25 cellular contexts compared by ENCODE assay signal in the genomic region with DNA sequence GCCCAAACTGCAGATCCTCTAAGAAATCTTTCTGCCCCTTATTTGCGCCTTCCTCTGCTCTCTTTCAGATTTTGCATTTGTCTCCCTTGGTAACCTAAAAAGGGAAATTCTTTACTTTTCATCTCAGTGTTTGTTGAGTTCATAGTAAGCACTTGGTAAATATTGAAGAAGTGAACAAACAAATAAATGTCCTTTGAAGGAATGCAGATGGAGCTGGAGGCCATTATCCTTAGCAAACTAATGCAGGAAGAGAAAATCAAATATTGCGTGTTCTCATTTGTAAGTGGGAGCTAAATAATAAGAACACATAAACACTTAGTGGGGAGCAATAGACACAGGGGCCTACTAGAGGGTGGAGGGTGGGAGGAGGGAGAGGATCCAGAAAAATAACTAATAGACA. TPM values are rescaled to one million over a fixed set of nuclear protein-coding genes. Genes with fewer than 3 reads are reported as not detected.
DNase-seq lines count a peak whose midpoint lies in the region; TF ChIP-seq lines count a peak whose summit lies in the region.
"Had no signal": no experiment of that assay in that cellular context is flagged by ENCODE, and none has a peak within 500 bp of the region (broad histone marks: within the 10 kb centered on the region; RNA-seq: fewer than 3 reads in every experiment).

No MANE protein-coding gene starts in this region.

- H3K23ac ChIP-seq in trophoblast cell (ENCODE audit: low read length): no peak overlapping the region

- H4K12ac ChIP-seq in trophoblast cell (ENCODE audit: low read depth, low read length): no peak overlapping the region

- no peak overlapping the region for H2AK5ac ChIP-seq in trophoblast cell (ENCODE audit: low read length)

- TF ChIP-seq CTCF in Caco-2 (IDR thresholded peaks at IDR 0.05; ENCODE audit: insufficient read depth in 1 of 2, low read depth in 1 of 2, low read length in 1 of 2, severe bottlenecking in 1 of 2, unreplicated experiment in 1 of 2) (no peak), LNCaP clone FGC (IDR thresholded peaks at IDR 0.05; ENCODE audit: control insufficient read depth, extremely low read depth, insufficient read depth) (no peak), osteoblast (IDR thresholded peaks at IDR 0.05; ENCODE audit: extremely low read depth, low read depth, low read length) (no peak)

- no peaks in the 10 kb centered on the region for H3K36me3 ChIP-seq in Caco-2 (ENCODE audit: control insufficient read depth, insufficient read depth, low read length)
- no peaks in the 10 kb centered on the region for H3K36me3 ChIP-seq in trophoblast cell (ENCODE audit: control insufficient read depth in 1 of 2, insufficient read depth in 2 of 2, low read length in 2 of 2)
- H3K36me3 ChIP-seq in osteoblast (ENCODE audit: insufficient read depth, low read length): no peaks in the 10 kb centered on the region
- H3K36me3 ChIP-seq: BE2C, BLaER1 had no signal

- DNase-seq in Caco-2 (peak in 1 of 2 experiments; percentile 22), DMS53 (lab: John Stamatoyannopoulos, UW) (peak; percentile 83), LNCaP clone FGC (ENCODE audit: low read depth) (peak; percentile 23), trophoblast cell (no peak), osteoblast (ENCODE audit: insufficient read length, low spot score, missing footprints) (no peak), head of caudate nucleus (no peak)
- no peak for DNase-seq in activated T-helper 1 cell treated with anti-CD3 and anti-CD28 coated beads, Interleukin-12 subunit alpha, Interleukin-12 subunit beta, Interleukin-2, Interleukin-4 antibody, amounts not matched to agents 30 ng/mL and 10 ng/mL and 1 ng/mL, durations not matched to agents 14 hours and 24 hours and 36 hours (ENCODE audit: low spot score)
- DNase-seq: 8988T; ACHN; BE2C; C1 segment of cervical spinal cord; Calu3; CD4-positive, alpha-beta memory T cell; CD4-positive, CD25-positive, alpha-beta regulatory T cell; CD8-positive, alpha-beta memory T cell; COR-L47; DMS153; DMS79; DND-41; EL; GDM1 had no signal

- H3K79me1 ChIP-seq in trophoblast cell (ENCODE audit: low read length): peaks cover 2% of the 10 kb centered on the region

- no peaks in the 10 kb centered on the region for H3K36me3 Mint-ChIP-seq in Caco-2 (ENCODE audit: insufficient read depth, unreplicated experiment)
- no peaks in the 10 kb centered on the region for H3K36me3 Mint-ChIP-seq in activated T-helper 1 cell treated with anti-CD3 and anti-CD28 coated beads, Interleukin-12 subunit alpha, Interleukin-12 subunit beta, Interleukin-2, Interleukin-4 antibody, amounts not matched to agents 30 ng/mL and 10 ng/mL and 1 ng/mL, durations not matched to agents 14 hours and 24 hours and 36 hours (ENCODE audit: low read depth)
- H3K36me3 Mint-ChIP-seq: CD14-positive monocyte; CD4-positive, alpha-beta memory T cell; CD4-positive, CD25-positive, alpha-beta regulatory T cell; CD8-positive, alpha-beta memory T cell had no signal

- no peak overlapping the region for H3K4ac ChIP-seq in trophoblast cell (ENCODE audit: low read depth, low read length)

- peaks cover 8% of the 10 kb centered on the region for H3K4me1 Mint-ChIP-seq in Caco-2 (ENCODE audit: low read depth, unreplicated experiment)
- H3K4me1 Mint-ChIP-seq in activated T-helper 1 cell treated with anti-CD3 and anti-CD28 coated beads, Interleukin-12 subunit alpha, Interleukin-12 subunit beta, Interleukin-2, Interleukin-4 antibody, amounts not matched to agents 30 ng/mL and 10 ng/mL and 1 ng/mL, durations not matched to agents 14 hours and 24 hours and 36 hours (ENCODE audit: low read depth): no peaks in the 10 kb centered on the region
- H3K4me1 Mint-ChIP-seq: CD4-positive, alpha-beta memory T cell; CD4-positive, CD25-positive, alpha-beta regulatory T cell; CD8-positive, alpha-beta memory T cell had no signal

- no TSS peak for BruUV-seq in Caco-2 (replicated peaks; lab: Mats Ljungman, UMichigan)

- H3K27ac Mint-ChIP-seq in Caco-2 (ENCODE audit: unreplicated experiment): peak overlapping the region; percentile 70
- H3K27ac Mint-ChIP-seq in activated T-helper 1 cell treated with anti-CD3 and anti-CD28 coated beads, Interleukin-12 subunit alpha, Interleukin-12 subunit beta, Interleukin-2, Interleukin-4 antibody, amounts not matched to agents 30 ng/mL and 10 ng/mL and 1 ng/mL, durations not matched to agents 14 hours and 24 hours and 36 hours: no peak overlapping the region
- H3K27ac Mint-ChIP-seq: CD14-positive monocyte; CD4-positive, alpha-beta memory T cell; CD4-positive, CD25-positive, alpha-beta regulatory T cell; CD8-positive, alpha-beta memory T cell had no signal

- H2BK5ac ChIP-seq in trophoblast cell (ENCODE audit: low read depth, low read length, poor library complexity): no peak overlapping the region

- H3K9me3 Mint-ChIP-seq in Caco-2 (ENCODE audit: unreplicated experiment): peaks cover 22% of the 10 kb centered on the region
- H3K9me3 Mint-ChIP-seq in activated T-helper 1 cell treated with anti-CD3 and anti-CD28 coated beads, Interleukin-12 subunit alpha, Interleukin-12 subunit beta, Interleukin-2, Interleukin-4 antibody, amounts not matched to agents 30 ng/mL and 10 ng/mL and 1 ng/mL, durations not matched to agents 14 hours and 24 hours and 36 hours: no peaks in the 10 kb centered on the region

- no CpG with 5 or more reads among the region's 2 CpGs for WGBS in trophoblast cell (ENCODE audit: extremely low coverage, insufficient coverage, insufficient read length)

- H2AFZ ChIP-seq in trophoblast cell (ENCODE audit: insufficient read depth, low read length, poor library complexity) (no peak overlapping the region), osteoblast (ENCODE audit: low read length) (no peak overlapping the region)

- no peak overlapping the region for H2BK120ac ChIP-seq in trophoblast cell (ENCODE audit: insufficient read depth, low read length, poor library complexity)

- H3K79me2 ChIP-seq in trophoblast cell (ENCODE audit: control insufficient read depth, insufficient read depth, low read length, poor library complexity): no peaks in the 10 kb centered on the region
- H3K79me2 ChIP-seq in osteoblast (ENCODE audit: insufficient read depth, low read length): no peaks in the 10 kb centered on the region

- no peak overlapping the region for H4K8ac ChIP-seq in trophoblast cell (ENCODE audit: low read depth, low read length)

- H4K20me1 ChIP-seq in osteoblast (ENCODE audit: insufficient read depth, low read length): no peaks in the 10 kb centered on the region
- H4K20me1 ChIP-seq: BLaER1 had no signal

- H3K9ac ChIP-seq in trophoblast cell (ENCODE audit: low read length): no peak overlapping the region
- H3K9ac ChIP-seq: BLaER1 had no signal

- H3K27ac ChIP-seq in trophoblast cell (ENCODE audit: low read depth, low read length) (peak overlapping the region; percentile 45), osteoblast (ENCODE audit: low read depth, low read length) (no peak overlapping the region)
- H3K27ac ChIP-seq: BLaER1 had no signal

- no peak overlapping the region for H3K4me3 Mint-ChIP-seq in Caco-2 (ENCODE audit: unreplicated experiment)
- no peak overlapping the region for H3K4me3 Mint-ChIP-seq in activated T-helper 1 cell treated with anti-CD3 and anti-CD28 coated beads, Interleukin-12 subunit alpha, Interleukin-12 subunit beta, Interleukin-2, Interleukin-4 antibody, amounts not matched to agents 30 ng/mL and 10 ng/mL and 1 ng/mL, durations not matched to agents 14 hours and 24 hours and 36 hours
- H3K4me3 Mint-ChIP-seq: CD14-positive monocyte; CD4-positive, alpha-beta memory T cell; CD4-positive, CD25-positive, alpha-beta regulatory T cell; CD8-positive, alpha-beta memory T cell had no signal

- intact Hi-C loops in Caco-2 (cut with micrococcal nuclease; ENCODE audit: unreplicated experiment): loop anchor here (1.0 kb wide), 1 partner anchor 26 kb away; no protein-coding TSS in a partner anchor
- intact Hi-C loops in head of caudate nucleus (cut with DNase I): no loop called here
- intact Hi-C loops in activated T-helper 1 cell treated with anti-CD3 and anti-CD28 coated beads, Interleukin-12 subunit alpha, Interleukin-12 subunit beta, Interleukin-2, Interleukin-4 antibody, amounts not matched to agents 30 ng/mL and 10 ng/mL and 1 ng/mL, durations not matched to agents 14 hours and 24 hours and 36 hours (cut with micrococcal nuclease): no loop called here

- H3K4me2 ChIP-seq in trophoblast cell (ENCODE audit: low read length) (no peak overlapping the region), osteoblast (ENCODE audit: insufficient read depth, low read length) (no peak overlapping the region)
- H3K4me2 ChIP-seq: BLaER1 had no signal

- H3K9me3 ChIP-seq in Caco-2: no peaks in the 10 kb centered on the region
- H3K9me3 ChIP-seq in trophoblast cell (ENCODE audit: insufficient read depth, low read depth, low read length): peaks cover 2% of the 10 kb centered on the region
- H3K9me3 ChIP-seq in osteoblast (ENCODE audit: low read depth, low read length): no peaks in the 10 kb centered on the region
- H3K9me3 ChIP-seq: BE2C, BLaER1 had no signal

- no peak overlapping the region for H3K18ac ChIP-seq in trophoblast cell (ENCODE audit: low read length)

- H3K27me3 ChIP-seq in Caco-2 (replicated peaks; ENCODE audit: control insufficient read depth, insufficient read depth, low read length): no peaks in the 10 kb centered on the region
- H3K27me3 ChIP-seq in trophoblast cell (ENCODE audit: insufficient read depth, low read length): no peaks in the 10 kb centered on the region
- H3K27me3 ChIP-seq in osteoblast (ENCODE audit: insufficient read depth, low read length): peaks cover 12% of the 10 kb centered on the region
- H3K27me3 ChIP-seq: BE2C, BLaER1 had no signal

- POLR2A ChIA-PET in Caco-2 (lab: Charles Lee): no interaction called here

- H3K14ac ChIP-seq in trophoblast cell (ENCODE audit: low read length): no peak overlapping the region

- no peak overlapping the region for H4K91ac ChIP-seq in trophoblast cell (ENCODE audit: low read depth, low read length)

- CTCF ChIA-PET in Caco-2 (lab: Charles Lee): interaction anchor here (0.9 kb wide), 1 partner anchor 26 kb away, joined by 3 read pairs; no protein-coding TSS in a partner anchor

- H3K27me3 Mint-ChIP-seq in Caco-2 (ENCODE audit: insufficient read depth, unreplicated experiment): peaks cover 4% of the 10 kb centered on the region
- peaks cover 10% of the 10 kb centered on the region for H3K27me3 Mint-ChIP-seq in activated T-helper 1 cell treated with anti-CD3 and anti-CD28 coated beads, Interleukin-12 subunit alpha, Interleukin-12 subunit beta, Interleukin-2, Interleukin-4 antibody, amounts not matched to agents 30 ng/mL and 10 ng/mL and 1 ng/mL, durations not matched to agents 14 hours and 24 hours and 36 hours (ENCODE audit: insufficient read depth)

- no peaks in the 10 kb centered on the region for H3K4me1 ChIP-seq in Caco-2
- H3K4me1 ChIP-seq in trophoblast cell (ENCODE audit: control insufficient read depth in 1 of 2, insufficient read depth in 2 of 2, low read length in 2 of 2): peaks cover 0 to 2% of the 10 kb centered on the region in 2 experiments
- no peaks in the 10 kb centered on the region for H3K4me1 ChIP-seq in osteoblast (ENCODE audit: insufficient read depth, low read length)
- H3K4me1 ChIP-seq: BE2C had no signal

- peak overlapping the region; percentile 51 for H2BK12ac ChIP-seq in trophoblast cell (ENCODE audit: low read length)

- H3K4me3 ChIP-seq in Caco-2 (ENCODE audit: low read depth, low read length) (no peak overlapping the region), LNCaP clone FGC (ENCODE audit: low read depth, low read length) (no peak overlapping the region), trophoblast cell (ENCODE audit: low read depth, low read length) (no peak overlapping the region), osteoblast (ENCODE audit: insufficient read depth, low read length) (no peak overlapping the region)
- H3K4me3 ChIP-seq: BLaER1, GM12878 had no signal

RNA-seq across cellular contexts. Expression of a gene that starts 6.8 kb away (rescaled TPM):
- total RNA-seq in Caco-2 (2022) (not detected in 2 replicates), osteoblast (0.36 and 15.3 TPM in 2 replicates)
- 3.0 and 3.3 TPM in 2 replicates for polyA plus RNA-seq in trophoblast cell (2013)
- not detected in 2 replicates for total RNA-seq in activated T-helper 1 cell treated with anti-CD3 and anti-CD28 coated beads, Interleukin-12 subunit alpha, Interleukin-12 subunit beta, Interleukin-2, Interleukin-4 antibody, amounts not matched to agents 30 ng/mL and 10 ng/mL and 1 ng/mL, durations not matched to agents 14 hours and 24 hours and 36 hours
- total RNA-seq: Calu3; CD4-positive, alpha-beta memory T cell; CD8-positive, alpha-beta memory T cell; G401; GM12878 had no signal
- polyA plus RNA-seq: CD4-positive, alpha-beta memory T cell; CD4-positive, CD25-positive, alpha-beta regulatory T cell; GM12878 had no signal

RNA-seq across cellular contexts. Expression of a gene that starts 38.8 kb away (rescaled TPM):
- total RNA-seq in Caco-2 (2022) (8.8 and 11.2 TPM in 2 replicates), osteoblast (1.1 and 2.7 TPM in 2 replicates)
- polyA plus RNA-seq in trophoblast cell (2013): 0.51 and 0.68 TPM in 2 replicates
- not detected in 2 replicates for total RNA-seq in activated T-helper 1 cell treated with anti-CD3 and anti-CD28 coated beads, Interleukin-12 subunit alpha, Interleukin-12 subunit beta, Interleukin-2, Interleukin-4 antibody, amounts not matched to agents 30 ng/mL and 10 ng/mL and 1 ng/mL, durations not matched to agents 14 hours and 24 hours and 36 hours
- total RNA-seq: Calu3; CD4-positive, alpha-beta memory T cell; CD4-positive, CD25-positive, alpha-beta regulatory T cell; CD8-positive, alpha-beta memory T cell had no signal
- polyA plus RNA-seq: CD4-positive, alpha-beta memory T cell; CD4-positive, CD25-positive, alpha-beta regulatory T cell; CD8-positive, alpha-beta memory T cell had no signal

Comparison
In these comparisons a context has a peak if more than half of its experiments do, and no peak if none do; other contexts are left out.
1. DNase-seq: peak in DMS53 (single experiment) and LNCaP clone FGC (single experiment); none in trophoblast cell (0 of 2), osteoblast (single experiment), head of caudate nucleus (0 of 42) and activated T-helper 1 cell treated with anti-CD3 and anti-CD28 coated beads, Interleukin-12 subunit alpha, Interleukin-12 subunit beta, Interleukin-2, Interleukin-4 antibody, amounts not matched to agents 30 ng/mL and 10 ng/mL and 1 ng/mL, durations not matched to agents 14 hours and 24 hours and 36 hours (single experiment).